ENCODE assay signal across 26 cellular contexts in genomic region chr1:244180256-244180655, GRCh38.
A peak's percentile ranks its signal among the peaks of the same experiment; 100 is the strongest.
DNase-seq lines count a peak whose midpoint lies in the region; ATAC-seq, FAIRE-seq and TF ChIP-seq lines count a peak whose summit lies in the region.
"Had no signal": no experiment of that assay in that cellular context is flagged by ENCODE, and none has a peak within 500 bp of the region (broad histone marks: within the 10 kb centered on the region; RNA-seq: fewer than 3 reads in every experiment).

No MANE protein-coding gene starts in this region.

- intact Hi-C loops in ascending aorta (cut with DNase I), result no loop called here

- no peak for ATAC-seq in GM18511 (IDR thresholded peaks at IDR 0.05; ENCODE audit: unreplicated experiment)

- peaks cover 9% of the 10 kb centered on the region for H3K27me3 Mint-ChIP-seq in astrocyte (ENCODE audit: low read depth, unreplicated experiment)
- H3K27me3 Mint-ChIP-seq in activated naive CD4-positive, alpha-beta T cell treated with anti-CD3 and anti-CD28 coated beads, Interleukin-2, amount 10 ng/mL, durations not matched to agents 7 days and 5 days, result no peaks in the 10 kb centered on the region

- no peaks in the 10 kb centered on the region for H3K36me3 Mint-ChIP-seq in astrocyte (ENCODE audit: low read depth, unreplicated experiment)
- H3K36me3 Mint-ChIP-seq in activated naive CD4-positive, alpha-beta T cell treated with anti-CD3 and anti-CD28 coated beads, Interleukin-2, amount 10 ng/mL, durations not matched to agents 7 days and 5 days, result no peaks in the 10 kb centered on the region
- H3K36me3 Mint-ChIP-seq: CD8-positive, alpha-beta memory T cell had no signal

- H4K20me1 ChIP-seq in astrocyte (ENCODE audit: insufficient read depth, low read length), result no peaks in the 10 kb centered on the region

- H3K27me3 ChIP-seq in astrocyte (ENCODE audit: insufficient read depth, low read length) (no peaks in the 10 kb centered on the region), ascending aorta (no peaks in the 10 kb centered on the region)

- no peaks in the 10 kb centered on the region for H3K79me2 ChIP-seq in astrocyte (ENCODE audit: insufficient read depth, low read length)

- no peaks in the 10 kb centered on the region for H3K4me1 ChIP-seq in astrocyte (ENCODE audit: insufficient read depth, low read length)
- no peaks in the 10 kb centered on the region for H3K4me1 ChIP-seq in ascending aorta

- peaks cover 2% of the 10 kb centered on the region for H3K9me3 Mint-ChIP-seq in astrocyte (ENCODE audit: unreplicated experiment)
- H3K9me3 Mint-ChIP-seq in activated naive CD4-positive, alpha-beta T cell treated with anti-CD3 and anti-CD28 coated beads, Interleukin-2, amount 10 ng/mL, durations not matched to agents 7 days and 5 days, result no peaks in the 10 kb centered on the region
- H3K9me3 Mint-ChIP-seq: CD8-positive, alpha-beta memory T cell had no signal

- H3K9me3 ChIP-seq in astrocyte (ENCODE audit: insufficient read depth, low read depth, low read length), result no peaks in the 10 kb centered on the region
- no peaks in the 10 kb centered on the region for H3K9me3 ChIP-seq in ascending aorta
- H3K9me3 ChIP-seq: SK-N-SH had no signal

- H2AFZ ChIP-seq in astrocyte (ENCODE audit: low read depth, low read length), result no peak overlapping the region
- H2AFZ ChIP-seq: PC-9 had no signal

- FAIRE-seq in astrocyte (lab: Jason Lieb, UNC), result no peak
- FAIRE-seq in HTR-8/SVneo (lab: Jason Lieb, UNC), result no peak
- FAIRE-seq: H54 had no signal

- H3K9ac ChIP-seq in astrocyte (ENCODE audit: low read length), result no peak overlapping the region
- H3K9ac ChIP-seq: KMS-11, SK-N-SH had no signal

- H3K27ac ChIP-seq in astrocyte (ENCODE audit: low read depth, low read length) (no peak overlapping the region), ascending aorta (no peak overlapping the region)
- H3K27ac ChIP-seq: C4-2B, KMS-11, PC-9, RWPE1 had no signal

- H3K4me2 ChIP-seq in astrocyte (ENCODE audit: low read length), result no peak overlapping the region
- H3K4me2 ChIP-seq: KMS-11, PC-9, SK-N-SH had no signal

- CTCF ChIA-PET in activated naive CD4-positive, alpha-beta T cell treated with anti-CD3 and anti-CD28 coated beads, Interleukin-2, amount 10 ng/mL, durations not matched to agents 7 days and 5 days (lab: Charles Lee), result no interaction called here

- DNase-seq in EH (ENCODE audit: low read depth) (peak; percentile 13), astrocyte (ENCODE audit: low read depth) (peak; percentile 12), fibroblast of mammary gland (ENCODE audit: low read depth) (peak; percentile 33), lung microvascular endothelial cell (ENCODE audit: low read depth in 2 of 2) (peak; percentile 14 to 60), HTR-8/SVneo (ENCODE audit: insufficient read length, low spot score) (no peak), ascending aorta (ENCODE audit: low spot score in 2 of 2) (no peak)
- no peak for DNase-seq in activated naive CD4-positive, alpha-beta T cell treated with anti-CD3 and anti-CD28 coated beads, Interleukin-2, amount 10 ng/mL, durations not matched to agents 7 days and 5 days
- DNase-seq: 8988T; Calu3; CD8-positive, alpha-beta memory T cell; DMS153; GF-D8; MV-4-11; NCI-H1105 treated with DMSO at 0.1 percent for 48 hours; NCI-H2029 treated with DMSO at 0.1 percent for 48 hours; NCI-H226; NCI-H510A treated with DMSO at 0.1 percent for 48 hours; NCI-H748 treated with DMSO at 0.1 percent for 48 hours; PC-9; SIG-M5; SK-N-SH had no signal

- H3K36me3 ChIP-seq in astrocyte (ENCODE audit: insufficient read depth, low read length) (no peaks in the 10 kb centered on the region), ascending aorta (no peaks in the 10 kb centered on the region)

- TF ChIP-seq CTCF in astrocyte (IDR thresholded peaks at IDR 0.05; ENCODE audit: insufficient read depth, low read depth, low read length) (no peak), fibroblast of mammary gland (conservative IDR thresholded peaks at IDR 0.05; ENCODE audit: control insufficient read depth, insufficient read depth, low read depth, low read length) (no peak), ascending aorta (IDR thresholded peaks at IDR 0.05) (no peak)

- H3K4me3 ChIP-seq in astrocyte (ENCODE audit: insufficient read depth, low read depth, low read length) (no peak overlapping the region), fibroblast of mammary gland (ENCODE audit: control insufficient read depth, low read depth, low read length) (no peak overlapping the region), ascending aorta (no peak overlapping the region)
- H3K4me3 ChIP-seq: PC-9 had no signal

- H3K27ac Mint-ChIP-seq in astrocyte (ENCODE audit: unreplicated experiment), result no peak overlapping the region
- no peak overlapping the region for H3K27ac Mint-ChIP-seq in activated naive CD4-positive, alpha-beta T cell treated with anti-CD3 and anti-CD28 coated beads, Interleukin-2, amount 10 ng/mL, durations not matched to agents 7 days and 5 days
- H3K27ac Mint-ChIP-seq: CD8-positive, alpha-beta memory T cell had no signal

- peaks cover 5% of the 10 kb centered on the region for H3K4me1 Mint-ChIP-seq in astrocyte (ENCODE audit: low read depth, unreplicated experiment)
- H3K4me1 Mint-ChIP-seq in activated naive CD4-positive, alpha-beta T cell treated with anti-CD3 and anti-CD28 coated beads, Interleukin-2, amount 10 ng/mL, durations not matched to agents 7 days and 5 days, result no peaks in the 10 kb centered on the region
- H3K4me1 Mint-ChIP-seq: CD8-positive, alpha-beta memory T cell had no signal

- H3K4me3 Mint-ChIP-seq in astrocyte (ENCODE audit: unreplicated experiment), result no peak overlapping the region
- no peak overlapping the region for H3K4me3 Mint-ChIP-seq in activated naive CD4-positive, alpha-beta T cell treated with anti-CD3 and anti-CD28 coated beads, Interleukin-2, amount 10 ng/mL, durations not matched to agents 7 days and 5 days
- H3K4me3 Mint-ChIP-seq: CD8-positive, alpha-beta memory T cell had no signal

Comparison
In these comparisons a context has a peak if more than half of its experiments do, and no peak if none do; other contexts are left out.
1. DNase-seq: peak in EH (single experiment), astrocyte (single experiment), fibroblast of mammary gland (single experiment) and lung microvascular endothelial cell (2 of 2); none in HTR-8/SVneo (single experiment), ascending aorta (0 of 2) and activated naive CD4-positive, alpha-beta T cell treated with anti-CD3 and anti-CD28 coated beads, Interleukin-2, amount 10 ng/mL, durations not matched to agents 7 days and 5 days (single experiment).